ENCODE assay signal across 8 cellular contexts in genomic region chr11:45806072-45806933, GRCh38. TPM values are rescaled to one million over a fixed set of nuclear protein-coding genes. Genes with fewer than 3 reads are reported as not detected.
A peak's percentile ranks its signal among the peaks of the same experiment; 100 is the strongest.
DNase-seq lines count a peak whose midpoint lies in the region; ATAC-seq and TF ChIP-seq lines count a peak whose summit lies in the region.

No MANE protein-coding gene starts in this region.

- H3K27me3 Mint-ChIP-seq in GM23338 (ENCODE audit: insufficient read depth, low read depth, poor library complexity) (peaks cover 35% of the 10 kb centered on the region), T-cell (no peaks in the 10 kb centered on the region)

- no peaks in the 10 kb centered on the region for H3K36me3 ChIP-seq in GM23338 (ENCODE audit: insufficient read depth)

- peak overlapping the region; percentile 87 for H3K4me3 Mint-ChIP-seq in GM23338
- H3K4me3 Mint-ChIP-seq in T-cell, result peak overlapping the region; percentile 88 to 92 (median 89)

- H3K27ac Mint-ChIP-seq in GM23338 (no peak overlapping the region), T-cell (peak overlapping the region; percentile 80 to 86)

- H3K9me3 Mint-ChIP-seq in GM23338 (no peaks in the 10 kb centered on the region; the same call in 2 of the 3 replicates), T-cell (no peaks in the 10 kb centered on the region)

- no peak overlapping the region for H3K27ac ChIP-seq in GM23338 (ENCODE audit: low read depth)

- no peaks in the 10 kb centered on the region for H4K20me1 ChIP-seq in GM23338 (replicated peaks; ENCODE audit: insufficient read depth)

- no peak for ATAC-seq in GM23338
- no peak for ATAC-seq in T-cell (replicated peaks in 1 of 4)
- no peak for ATAC-seq in HG02623 (IDR thresholded peaks at IDR 0.05; ENCODE audit: unreplicated experiment)
- no peak for ATAC-seq in HG03025 (IDR thresholded peaks at IDR 0.05; ENCODE audit: low FRiP score, unreplicated experiment)

- H3K9me2 ChIP-seq in GM23338 (ENCODE audit: insufficient read depth), result no peaks in the 10 kb centered on the region

- no peaks in the 10 kb centered on the region for H3F3A ChIP-seq in GM23338 (replicated peaks; ENCODE audit: low read depth)

- peaks cover 3% of the 10 kb centered on the region; the same call in 1 of the 2 replicates for H3K4me1 ChIP-seq in GM23338 (ENCODE audit: insufficient read depth)

- H3K27me3 ChIP-seq in GM23338 (ENCODE audit: insufficient read depth), result peaks cover 18% of the 10 kb centered on the region

- peaks cover 11% of the 10 kb centered on the region for H3K79me2 ChIP-seq in GM23338 (replicated peaks; ENCODE audit: insufficient read depth)

- no peak for DNase-seq in GM23338 (ENCODE audit: low spot score)
- no peak for DNase-seq in T-cell
- no peak for DNase-seq in fibroblast of pulmonary artery (ENCODE audit: low read depth)
- DNase-seq in retinal pigment epithelial cell (ENCODE audit: low read depth), result no peak
- no peak for DNase-seq in stimulated activated naive CD4-positive, alpha-beta T cell (lab: John Stamatoyannopoulos, UW)
- no peak for DNase-seq in nucleus accumbens (lab: John Stamatoyannopoulos, UW)

- H3K4me2 ChIP-seq in GM23338, result peak overlapping the region; percentile 98

- H3K4me1 Mint-ChIP-seq in GM23338, result peaks cover 16% of the 10 kb centered on the region
- H3K4me1 Mint-ChIP-seq in T-cell, result peaks cover 48 to 53% (median 50%) of the 10 kb centered on the region in 3 donors

- H2AFZ ChIP-seq in GM23338, result no peak overlapping the region; the same call in 1 of the 2 replicates

- TF ChIP-seq CTCF in GM23338 (conservative IDR thresholded peaks at IDR 0.05; ENCODE audit: low read depth in 2 of 2) (no peak), fibroblast of pulmonary artery (IDR thresholded peaks at IDR 0.05; ENCODE audit: low read length, missing control alignments) (no peak), retinal pigment epithelial cell (conservative IDR thresholded peaks at IDR 0.05; ENCODE audit: low read depth, low read length) (no peak)

- CTCF ChIA-PET in T-cell (lab: Charles Lee), result interaction anchor here in 1 of 2 donors (0.8 kb wide), 1 partner anchor 35 kb away, joined by 3 read pairs; no protein-coding TSS in a partner anchor

- POLR2A ChIA-PET in T-cell (lab: Charles Lee), result interaction anchor here (0.5 to 0.6 kb wide), 2 partner anchors 19 to 134 kb away, joined by 4 to 6 read pairs; no protein-coding TSS in a partner anchor

- H3K4me3 ChIP-seq in GM23338 (peak overlapping the region; percentile 90), fibroblast of pulmonary artery (replicated peaks; ENCODE audit: low read depth, low read length) (peak overlapping the region; percentile 90), retinal pigment epithelial cell (ENCODE audit: low read length) (peak overlapping the region; percentile 83)

- H3K36me3 Mint-ChIP-seq in GM23338 (ENCODE audit: low read depth), result peaks cover 11% of the 10 kb centered on the region; the same call in 2 of the 3 replicates
- peaks cover 12% of the 10 kb centered on the region for H3K36me3 Mint-ChIP-seq in T-cell

TF ChIP-seq in GM23338, 12 proteins besides CTCF, POLR2A, EP300 and RAD21:
- no peak for TF ChIP-seq ZNF462 (CRISPR knock-in tag; IDR thresholded peaks at IDR 0.05)
- no peak for TF ChIP-seq STAT1 (IDR thresholded peaks at IDR 0.05; ENCODE audit: unreplicated experiment)
- no peak for TF ChIP-seq JUNB (IDR thresholded peaks at IDR 0.05; ENCODE audit: unreplicated experiment)
- TF ChIP-seq NANOG (IDR thresholded peaks at IDR 0.05; ENCODE audit: borderline replicate concordance), result no peak
- TF ChIP-seq EZH2phosphoT487 (IDR thresholded peaks at IDR 0.05; ENCODE audit: unreplicated experiment), result no peak

RNA-seq across cellular contexts. Expression of gene SLC35C1, which starts 1.4 kb away (rescaled TPM):
- 6.9 and 11.0 TPM in 2 replicates for total RNA-seq in GM23338 (2014; rRNA removed; shearing (Covaris generic))
- 6.8 and 7.7 TPM in 2 replicates for polyA plus RNA-seq in GM23338 (2016; fragmentation: Nextera tagmentation; extraction: Ambion mirVana)
- total RNA-seq in T-cell, result 10 to 100 TPM in 4 of 5 donors, 1 to 10 TPM in 1; 8.3 to 27.0 (median 23.9) TPM

RNA-seq across cellular contexts. Expression of gene CRY2, which starts 41.0 kb away (rescaled TPM):
- 14.6 and 15.4 TPM in 2 replicates for total RNA-seq in GM23338 (2014; rRNA removed; shearing (Covaris generic))
- 5.6 and 9.5 TPM in 2 replicates for polyA plus RNA-seq in GM23338 (2016; fragmentation: Nextera tagmentation; extraction: Ambion mirVana)
- total RNA-seq in T-cell, result 100 to 1,000 TPM in 2 of 5 donors, 10 to 100 TPM in 3; 54.0 to 198 (median 63.5) TPM
